In genomic region chr15:92903956-92904831, GRCh38 we compare ENCODE assay signal across 8 cellular contexts. TPM values are rescaled to one million over a fixed set of nuclear protein-coding genes. Genes with fewer than 3 reads are reported as not detected.
DNase-seq lines count a peak whose midpoint lies in the region; ATAC-seq and TF ChIP-seq lines count a peak whose summit lies in the region.

No MANE protein-coding gene starts in this region.

- TF ChIP-seq POLR2A in testis (IDR thresholded peaks at IDR 0.05) = peak; percentile 94

- peaks cover 48% of the 10 kb centered on the region for H3K4me1 ChIP-seq in testis

- H3K36me3 Mint-ChIP-seq in activated naive CD8-positive, alpha-beta T cell = peaks cover 20% of the 10 kb centered on the region
- peaks cover 3% of the 10 kb centered on the region for H3K36me3 Mint-ChIP-seq in glutamatergic neuron (ENCODE audit: unreplicated experiment)

- no peaks in the 10 kb centered on the region for H3K27me3 ChIP-seq in testis

- H3K4me3 Mint-ChIP-seq in activated naive CD8-positive, alpha-beta T cell = peak overlapping the region; percentile 99
- peak overlapping the region; percentile 98 for H3K4me3 Mint-ChIP-seq in glutamatergic neuron (ENCODE audit: unreplicated experiment)

- H3K36me3 ChIP-seq in testis (ENCODE audit: low read depth, missing control alignments) = no peaks in the 10 kb centered on the region

- no peaks in the 10 kb centered on the region for H3K9me3 ChIP-seq in testis

- peak overlapping the region; percentile 91 to 98 for H3K27ac ChIP-seq in testis

- H3K4me3 ChIP-seq in testis = peak overlapping the region; percentile 55 to 63

- TF ChIP-seq CTCF in GM10266 (IDR thresholded peaks at IDR 0.05; ENCODE audit: control insufficient read depth, insufficient read depth, low read depth, missing control alignments) (no peak), glutamatergic neuron (IDR thresholded peaks at IDR 0.05; ENCODE audit: partially characterized antibody, unreplicated experiment) (no peak), omental fat pad (IDR thresholded peaks at IDR 0.05) (no peak), testis (IDR thresholded peaks at IDR 0.05) (peak in 1 of 3 experiments; percentile 20)

- ATAC-seq in HG02623 (IDR thresholded peaks at IDR 0.05; ENCODE audit: unreplicated experiment) (peak; percentile 77), SK-N-SH treated with all-trans-retinoic acid at 6 μM for 48 hours (peak; percentile 91), omental fat pad (ENCODE audit: low FRiP score) (peak; percentile 92)

- DNase-seq in GM10266 (ENCODE audit: extremely low spot score) (peak; percentile 86), NCI-H1092 treated with DMSO at 0.1 percent for 48 hours (lab: John Stamatoyannopoulos, UW) (peak; percentile 96), glutamatergic neuron (peak; percentile 100), omental fat pad (ENCODE audit: low spot score) (peak; percentile 91), testis (peak; percentile 100)

- H3K27me3 Mint-ChIP-seq in activated naive CD8-positive, alpha-beta T cell = no peaks in the 10 kb centered on the region
- peaks cover 25% of the 10 kb centered on the region for H3K27me3 Mint-ChIP-seq in glutamatergic neuron (ENCODE audit: unreplicated experiment)

- intact Hi-C loops in testis (cut with DNase I; ENCODE audit: low total_unique reads) = loop anchor here (5.0 kb wide), 1 partner anchor 97 kb away; no protein-coding TSS in a partner anchor

- 0% methylated on average over 35 to 50 of the region's 50 CpGs for WGBS in testis, 2 donors

- H3K27ac Mint-ChIP-seq in activated naive CD8-positive, alpha-beta T cell = peak overlapping the region; percentile 100
- H3K27ac Mint-ChIP-seq in glutamatergic neuron (ENCODE audit: unreplicated experiment) = peak overlapping the region; percentile 100

- H3K4me1 Mint-ChIP-seq in activated naive CD8-positive, alpha-beta T cell (ENCODE audit: low read depth) = peaks cover 60% of the 10 kb centered on the region
- H3K4me1 Mint-ChIP-seq in glutamatergic neuron (ENCODE audit: low read depth, unreplicated experiment) = peaks cover 38% of the 10 kb centered on the region

- H3K9me3 Mint-ChIP-seq in activated naive CD8-positive, alpha-beta T cell (ENCODE audit: low read depth) = peaks cover 3% of the 10 kb centered on the region
- peaks cover 21% of the 10 kb centered on the region for H3K9me3 Mint-ChIP-seq in glutamatergic neuron (ENCODE audit: unreplicated experiment)

TF ChIP-seq in SK-N-SH treated with all-trans-retinoic acid at 6 μM for 48 hours, 23 proteins besides CTCF, POLR2A, EP300 and RAD21 (continues in another document):
- TF ChIP-seq ZNF8 (CRISPR knock-in tag; IDR thresholded peaks at IDR 0.05) (no peak), BACH2 (CRISPR knock-in tag; IDR thresholded peaks at IDR 0.05; ENCODE audit: borderline replicate concordance) (no peak), ISL1 (CRISPR knock-in tag; IDR thresholded peaks at IDR 0.05) (no peak), PPARA (CRISPR knock-in tag; IDR thresholded peaks at IDR 0.05; ENCODE audit: borderline replicate concordance) (no peak), TSHZ2 (CRISPR knock-in tag; IDR thresholded peaks at IDR 0.05) (peak; percentile 51; the same call in 1 of the 2 replicates), CSDC2 (CRISPR knock-in tag; IDR thresholded peaks at IDR 0.05) (no peak; the same call in 1 of the 2 replicates), ZC3H10 (CRISPR knock-in tag; IDR thresholded peaks at IDR 0.05) (peak; percentile 65), OSR1 (CRISPR knock-in tag; IDR thresholded peaks at IDR 0.05) (no peak), ZNF565 (CRISPR knock-in tag; conservative IDR thresholded peaks at IDR 0.05; ENCODE audit: low read depth) (no peak; the same call in 1 of the 2 replicates), GLIS3 (CRISPR knock-in tag; IDR thresholded peaks at IDR 0.05) (peak; percentile 72), ZFP3 (CRISPR knock-in tag; IDR thresholded peaks at IDR 0.05) (no peak), ESRRG (CRISPR knock-in tag; IDR thresholded peaks at IDR 0.05) (peak; percentile 28; the same call in 1 of the 2 replicates), TCF4 (CRISPR knock-in tag; IDR thresholded peaks at IDR 0.05; ENCODE audit: borderline replicate concordance) (no peak; the same call in 1 of the 2 replicates), ARNTL (CRISPR knock-in tag; IDR thresholded peaks at IDR 0.05; ENCODE audit: borderline replicate concordance, low read depth) (no peak), CREB5 (CRISPR knock-in tag; IDR thresholded peaks at IDR 0.05; ENCODE audit: low read depth) (peak; percentile 56; the same call in 1 of the 2 replicates), ZNF70 (CRISPR knock-in tag; IDR thresholded peaks at IDR 0.05) (no peak), RARB (CRISPR knock-in tag; IDR thresholded peaks at IDR 0.05) (no peak), TOX (CRISPR knock-in tag; IDR thresholded peaks at IDR 0.05; ENCODE audit: borderline replicate concordance) (peak; percentile 39), SNAI2 (CRISPR knock-in tag; IDR thresholded peaks at IDR 0.05) (no peak), ZFP30 (CRISPR knock-in tag; IDR thresholded peaks at IDR 0.05) (no peak), POU6F1 (CRISPR knock-in tag; IDR thresholded peaks at IDR 0.05; ENCODE audit: borderline replicate concordance, low read depth) (no peak), CSRNP3 (CRISPR knock-in tag; IDR thresholded peaks at IDR 0.05) (peak; percentile 85)

RNA-seq across cellular contexts. Expression of gene CHD2, which starts 4.1 kb away (rescaled TPM):
- 201 TPM for total RNA-seq in glutamatergic neuron (ENCODE audit: unreplicated experiment)
- 100 to 1,000 TPM in 3 of 4 donors, 10 to 100 TPM in 1; 77.7 to 140 (median 134) TPM for total RNA-seq in omental fat pad
- total RNA-seq in testis = 100 to 1,000 TPM; 113 to 129 TPM
- polyA plus RNA-seq in testis (ENCODE audit: insufficient read depth, low read depth, low replicate concordance) = 64.5 TPM

Comparison
In these comparisons a context has a peak if more than half of its experiments do, and no peak if none do; other contexts are left out.
1. Peak in every context shown above with its lines: DNase-seq, ATAC-seq, H3K4me3 ChIP-seq and H3K27ac ChIP-seq.